Comparison of ENCODE assay signal across 1 cellular context in the genomic region with DNA sequence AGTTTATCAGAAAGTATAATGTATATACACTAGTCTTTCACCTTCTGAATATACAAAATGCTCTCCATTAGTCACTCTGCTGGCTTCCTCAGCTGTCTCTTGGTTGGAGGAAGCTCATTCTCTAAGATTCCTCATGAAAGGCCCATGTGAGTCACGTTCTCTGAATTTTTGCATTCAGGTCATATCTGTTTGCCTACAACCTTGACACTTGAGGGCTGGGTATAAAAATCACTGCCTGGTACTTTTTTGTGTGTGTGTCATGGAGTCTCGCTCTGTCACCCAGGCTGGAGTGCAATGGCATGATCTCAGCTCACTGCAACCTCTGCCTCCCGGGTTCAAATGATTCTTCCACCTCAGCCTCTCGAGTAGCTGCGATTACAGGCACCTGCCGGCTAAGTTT.
TF ChIP-seq lines count a peak whose summit lies in the region.

No MANE protein-coding gene starts in this region.

TF ChIP-seq in K562, 482 proteins besides CTCF, POLR2A, EP300 and RAD21:
- TF ChIP-seq ZFPM2 (CRISPR knock-in tag; IDR thresholded peaks at IDR 0.05) (no peak), CBX3 (IDR thresholded peaks at IDR 0.05; ENCODE audit: borderline replicate concordance in 1 of 2, low read length in 2 of 2) (peak in 1 of 2 experiments; percentile 83; a peak in 2 of 3 replicates), ZNF436 (CRISPR knock-in tag; IDR thresholded peaks at IDR 0.05) (no peak), KDM1A (IDR thresholded peaks at IDR 0.05) (peak in 1 of 2 experiments; percentile 33; a peak in 1 of 4 replicates), ZFP1 (CRISPR knock-in tag; IDR thresholded peaks at IDR 0.05) (peak; percentile 91), TRIM28 (IDR thresholded peaks at IDR 0.05) (peak; percentile 72; the same call in 1 of the 2 replicates), ESRRB (CRISPR knock-in tag; IDR thresholded peaks at IDR 0.05; ENCODE audit: borderline replicate concordance) (no peak), SRSF9 (IDR thresholded peaks at IDR 0.05; ENCODE audit: borderline replicate concordance, low read depth, low read length) (no peak), COPS2 (conservative IDR thresholded peaks at IDR 0.05) (no peak)
- TF ChIP-seq, protein P1, sequence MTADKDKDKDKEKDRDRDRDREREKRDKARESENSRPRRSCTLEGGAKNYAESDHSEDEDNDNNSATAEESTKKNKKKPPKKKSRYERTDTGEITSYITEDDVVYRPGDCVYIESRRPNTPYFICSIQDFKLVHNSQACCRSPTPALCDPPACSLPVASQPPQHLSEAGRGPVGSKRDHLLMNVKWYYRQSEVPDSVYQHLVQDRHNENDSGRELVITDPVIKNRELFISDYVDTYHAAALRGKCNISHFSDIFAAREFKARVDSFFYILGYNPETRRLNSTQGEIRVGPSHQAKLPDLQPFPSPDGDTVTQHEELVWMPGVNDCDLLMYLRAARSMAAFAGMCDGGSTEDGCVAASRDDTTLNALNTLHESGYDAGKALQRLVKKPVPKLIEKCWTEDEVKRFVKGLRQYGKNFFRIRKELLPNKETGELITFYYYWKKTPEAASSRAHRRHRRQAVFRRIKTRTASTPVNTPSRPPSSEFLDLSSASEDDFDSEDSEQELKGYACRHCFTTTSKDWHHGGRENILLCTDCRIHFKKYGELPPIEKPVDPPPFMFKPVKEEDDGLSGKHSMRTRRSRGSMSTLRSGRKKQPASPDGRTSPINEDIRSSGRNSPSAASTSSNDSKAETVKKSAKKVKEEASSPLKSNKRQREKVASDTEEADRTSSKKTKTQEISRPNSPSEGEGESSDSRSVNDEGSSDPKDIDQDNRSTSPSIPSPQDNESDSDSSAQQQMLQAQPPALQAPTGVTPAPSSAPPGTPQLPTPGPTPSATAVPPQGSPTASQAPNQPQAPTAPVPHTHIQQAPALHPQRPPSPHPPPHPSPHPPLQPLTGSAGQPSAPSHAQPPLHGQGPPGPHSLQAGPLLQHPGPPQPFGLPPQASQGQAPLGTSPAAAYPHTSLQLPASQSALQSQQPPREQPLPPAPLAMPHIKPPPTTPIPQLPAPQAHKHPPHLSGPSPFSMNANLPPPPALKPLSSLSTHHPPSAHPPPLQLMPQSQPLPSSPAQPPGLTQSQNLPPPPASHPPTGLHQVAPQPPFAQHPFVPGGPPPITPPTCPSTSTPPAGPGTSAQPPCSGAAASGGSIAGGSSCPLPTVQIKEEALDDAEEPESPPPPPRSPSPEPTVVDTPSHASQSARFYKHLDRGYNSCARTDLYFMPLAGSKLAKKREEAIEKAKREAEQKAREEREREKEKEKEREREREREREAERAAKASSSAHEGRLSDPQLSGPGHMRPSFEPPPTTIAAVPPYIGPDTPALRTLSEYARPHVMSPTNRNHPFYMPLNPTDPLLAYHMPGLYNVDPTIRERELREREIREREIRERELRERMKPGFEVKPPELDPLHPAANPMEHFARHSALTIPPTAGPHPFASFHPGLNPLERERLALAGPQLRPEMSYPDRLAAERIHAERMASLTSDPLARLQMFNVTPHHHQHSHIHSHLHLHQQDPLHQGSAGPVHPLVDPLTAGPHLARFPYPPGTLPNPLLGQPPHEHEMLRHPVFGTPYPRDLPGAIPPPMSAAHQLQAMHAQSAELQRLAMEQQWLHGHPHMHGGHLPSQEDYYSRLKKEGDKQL (CRISPR knock-in tag; IDR thresholded peaks at IDR 0.05; ENCODE audit: borderline replicate concordance) = no peak
- TF ChIP-seq, protein P2, sequence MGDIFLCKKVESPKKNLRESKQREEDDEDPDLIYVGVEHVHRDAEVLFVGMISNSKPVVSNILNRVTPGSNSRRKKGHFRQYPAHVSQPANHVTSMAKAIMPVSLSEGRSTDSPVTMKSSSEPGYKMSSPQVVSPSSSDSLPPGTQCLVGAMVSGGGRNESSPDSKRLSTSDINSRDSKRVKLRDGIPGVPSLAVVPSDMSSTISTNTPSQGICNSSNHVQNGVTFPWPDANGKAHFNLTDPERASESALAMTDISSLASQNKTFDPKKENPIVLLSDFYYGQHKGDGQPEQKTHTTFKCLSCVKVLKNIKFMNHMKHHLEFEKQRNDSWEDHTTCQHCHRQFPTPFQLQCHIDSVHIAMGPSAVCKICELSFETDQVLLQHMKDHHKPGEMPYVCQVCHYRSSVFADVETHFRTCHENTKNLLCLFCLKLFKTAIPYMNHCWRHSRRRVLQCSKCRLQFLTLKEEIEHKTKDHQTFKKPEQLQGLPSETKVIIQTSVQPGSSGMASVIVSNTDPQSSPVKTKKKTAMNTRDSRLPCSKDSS (IDR thresholded peaks at IDR 0.05; ENCODE audit: low read depth, partially characterized antibody) = peak; percentile 50
